In the genomic region with DNA sequence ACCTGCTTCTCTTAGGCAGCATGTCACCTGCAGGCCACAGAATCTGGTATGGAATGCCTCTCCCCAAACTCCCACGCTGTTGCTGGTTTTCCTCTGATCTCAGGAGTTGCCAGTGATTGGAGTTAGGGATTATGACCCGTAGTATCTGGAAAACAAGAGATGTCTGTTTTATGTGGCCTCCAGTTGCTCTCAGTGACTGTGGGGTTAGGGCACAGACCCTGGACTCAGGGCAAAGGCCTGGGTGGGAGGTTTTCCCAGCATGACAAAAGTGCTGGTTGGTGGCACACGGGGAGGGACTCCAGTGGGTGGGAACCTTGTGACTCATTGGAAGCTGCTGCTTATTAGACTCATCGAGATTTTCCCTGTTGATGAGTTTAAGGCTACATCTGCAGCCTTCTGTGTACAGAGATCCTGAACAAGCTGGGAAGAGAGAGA, we compare ENCODE assay signal across 27 cellular contexts. TPM values are rescaled to one million over a fixed set of nuclear protein-coding genes. Genes with fewer than 3 reads are reported as not detected.
A peak's percentile ranks its signal among the peaks of the same experiment; 100 is the strongest.
DNase-seq lines count a peak whose midpoint lies in the region; ATAC-seq and TF ChIP-seq lines count a peak whose summit lies in the region.
"Had no signal": no experiment of that assay in that cellular context is flagged by ENCODE, and none has a peak within 500 bp of the region (broad histone marks: within the 10 kb centered on the region; RNA-seq: fewer than 3 reads in every experiment).

A gene with protein sequence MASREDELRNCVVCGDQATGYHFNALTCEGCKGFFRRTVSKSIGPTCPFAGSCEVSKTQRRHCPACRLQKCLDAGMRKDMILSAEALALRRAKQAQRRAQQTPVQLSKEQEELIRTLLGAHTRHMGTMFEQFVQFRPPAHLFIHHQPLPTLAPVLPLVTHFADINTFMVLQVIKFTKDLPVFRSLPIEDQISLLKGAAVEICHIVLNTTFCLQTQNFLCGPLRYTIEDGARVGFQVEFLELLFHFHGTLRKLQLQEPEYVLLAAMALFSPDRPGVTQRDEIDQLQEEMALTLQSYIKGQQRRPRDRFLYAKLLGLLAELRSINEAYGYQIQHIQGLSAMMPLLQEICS (minus strand): TSS at position 165 of the 435 bp plus-strand sequence. CDS start 1,638 bp downstream, outside the sequence.

- DNase-seq in ELR (ENCODE audit: low read depth) (peak; percentile 46), RWPE2 (ENCODE audit: low spot score) (no peak), fibroblast of mammary gland (ENCODE audit: low read depth) (peak; percentile 32), osteoblast (ENCODE audit: insufficient read length, low spot score, missing footprints) (peak; percentile 86), SW 1271 (lab: John Stamatoyannopoulos, UW) (no peak), lower leg skin (ENCODE audit: low spot score in 2 of 2) (no peak), cerebellar cortex (ENCODE audit: low spot score) (no peak)
- DNase-seq in naive thymus-derived CD8-positive, alpha-beta T cell: no peak
- DNase-seq: ACHN; activated naive CD4-positive, alpha-beta T cell; activated T-cell treated with anti-CD3 and anti-CD28 coated beads, Interleukin-2, amount 50 U/mL, for 4 hours; C1 segment of cervical spinal cord; effector memory CD8-positive, alpha-beta T cell; esophagus squamous epithelium; HFFc6; kidney; MM.1S; NCI-H1417 treated with DMSO at 0.1 percent for 48 hours; NCI-H82; OCI-M1; SJCRH30; stimulated activated CD4-positive, alpha-beta T cell treated with anti-CD3 and anti-CD28 coated beads, Interleukin-2, amount 100 ng/mL, for 24 hours; substantia nigra; T-helper 1 cell had no signal

- POLR2A ChIA-PET in naive thymus-derived CD8-positive, alpha-beta T cell (lab: Charles Lee): no interaction called here

- H3K9me3 Mint-ChIP-seq in naive thymus-derived CD8-positive, alpha-beta T cell: no peaks in the 10 kb centered on the region
- H3K9me3 Mint-ChIP-seq: activated T-cell treated with anti-CD3 and anti-CD28 coated beads, Interleukin-2, amount 50 U/mL, for 4 hours; brain; effector memory CD8-positive, alpha-beta T cell; HFFc6 had no signal

- H3K4me1 ChIP-seq in RWPE2 (ENCODE audit: insufficient read depth, poor library complexity, severe bottlenecking) (no peaks in the 10 kb centered on the region), osteoblast (ENCODE audit: insufficient read depth, low read length) (no peaks in the 10 kb centered on the region)
- H3K4me1 ChIP-seq: esophagus squamous epithelium, SJCRH30 had no signal

- H3K27me3 Mint-ChIP-seq in naive thymus-derived CD8-positive, alpha-beta T cell: peaks cover 2 to 9% (median 7%) of the 10 kb centered on the region in 5 donors

- no peaks in the 10 kb centered on the region for H4K20me1 ChIP-seq in osteoblast (ENCODE audit: insufficient read depth, low read length)

- peak; percentile 14; the same call in 1 of the 3 replicates for ATAC-seq in RWPE2 (ENCODE audit: low read depth)
- no peak for ATAC-seq in naive thymus-derived CD8-positive, alpha-beta T cell
- ATAC-seq: activated T-cell treated with anti-CD3 and anti-CD28 coated beads, Interleukin-2, amount 50 U/mL, for 4 hours; effector memory CD8-positive, alpha-beta T cell had no signal

- no peaks in the 10 kb centered on the region for H3K36me3 Mint-ChIP-seq in naive thymus-derived CD8-positive, alpha-beta T cell
- H3K36me3 Mint-ChIP-seq: brain had no signal

- no peaks in the 10 kb centered on the region for H3K79me2 ChIP-seq in osteoblast (ENCODE audit: insufficient read depth, low read length)

- H3K9me3 ChIP-seq in RWPE2 (ENCODE audit: severe bottlenecking) (no peaks in the 10 kb centered on the region), osteoblast (ENCODE audit: low read depth, low read length) (no peaks in the 10 kb centered on the region)
- H3K9me3 ChIP-seq: esophagus squamous epithelium, SJCRH30 had no signal

- WGBS in lower leg skin, 2 donors: 52 to 55% methylated on average over 4 of the region's 4 CpGs

- H3K27ac ChIP-seq in RWPE2 (ENCODE audit: poor library complexity, severe bottlenecking): no peak within 1 kb of the TSS
- no peak within 1 kb of the TSS for H3K27ac ChIP-seq in osteoblast (ENCODE audit: low read depth, low read length)
- H3K27ac ChIP-seq: esophagus squamous epithelium, SJCRH30, skin epidermis had no signal

- H3K4me2 ChIP-seq in osteoblast (ENCODE audit: insufficient read depth, low read length): no peak within 1 kb of the TSS

- no peak for TF ChIP-seq POLR2A in lower leg skin (IDR thresholded peaks at IDR 0.05)

- TF ChIP-seq CTCF in RWPE2 (IDR thresholded peaks at IDR 0.05; ENCODE audit: poor library complexity, severe bottlenecking): no peak
- TF ChIP-seq CTCF in fibroblast of mammary gland (conservative IDR thresholded peaks at IDR 0.05; ENCODE audit: control insufficient read depth, insufficient read depth, low read depth, low read length): no peak
- TF ChIP-seq CTCF in osteoblast (IDR thresholded peaks at IDR 0.05; ENCODE audit: extremely low read depth, low read depth, low read length): no peak
- TF ChIP-seq CTCF in lower leg skin (IDR thresholded peaks at IDR 0.05): no peak

- intact Hi-C loops in lower leg skin (cut with DNase I; ENCODE audit: low total_unique reads): no loop called here

- H3K27me3 ChIP-seq in RWPE2 (ENCODE audit: insufficient read depth, poor library complexity, severe bottlenecking): no peaks in the 10 kb centered on the region
- H3K27me3 ChIP-seq in osteoblast (ENCODE audit: insufficient read depth, low read length): peaks cover 3% of the 10 kb centered on the region
- H3K27me3 ChIP-seq: esophagus squamous epithelium, SJCRH30 had no signal

- H3K27ac Mint-ChIP-seq in naive thymus-derived CD8-positive, alpha-beta T cell: peak within 1 kb of the TSS in 1 of 10 donors; percentile 78
- H3K27ac Mint-ChIP-seq: effector memory CD8-positive, alpha-beta T cell; HFFc6 had no signal

- H3K4me3 Mint-ChIP-seq in naive thymus-derived CD8-positive, alpha-beta T cell: no peak within 1 kb of the TSS
- H3K4me3 Mint-ChIP-seq: activated T-cell treated with anti-CD3 and anti-CD28 coated beads, Interleukin-2, amount 50 U/mL, for 4 hours; brain; effector memory CD8-positive, alpha-beta T cell; HFFc6 had no signal

- no peak within 1 kb of the TSS for H3K4me3 ChIP-seq in RWPE2 (ENCODE audit: severe bottlenecking)
- no peak within 1 kb of the TSS for H3K4me3 ChIP-seq in fibroblast of mammary gland (ENCODE audit: control insufficient read depth, low read depth, low read length)
- no peak within 1 kb of the TSS for H3K4me3 ChIP-seq in osteoblast (ENCODE audit: insufficient read depth, low read length)
- no peak within 1 kb of the TSS for H3K4me3 ChIP-seq in lower leg skin (ENCODE audit: low read depth, poor library complexity, severe bottlenecking)
- H3K4me3 ChIP-seq: esophagus squamous epithelium, SJCRH30, skin epidermis had no signal

- H3K4me1 Mint-ChIP-seq in naive thymus-derived CD8-positive, alpha-beta T cell: no peaks in the 10 kb centered on the region
- H3K4me1 Mint-ChIP-seq: brain had no signal

- peak within 1 kb of the TSS; percentile 25 for H2AFZ ChIP-seq in osteoblast (ENCODE audit: low read length)

- no peaks in the 10 kb centered on the region for H3K36me3 ChIP-seq in RWPE2 (ENCODE audit: low read depth)
- H3K36me3 ChIP-seq in osteoblast (ENCODE audit: insufficient read depth, low read length): no peaks in the 10 kb centered on the region
- H3K36me3 ChIP-seq: esophagus squamous epithelium, SJCRH30 had no signal

RNA-seq across cellular contexts. Expression of the gene that starts here (rescaled TPM):
- total RNA-seq in osteoblast: not detected in 2 replicates
- 1 to 10 TPM in 1 of 4 donors, not detected in 3; 2.1 TPM for total RNA-seq in lower leg skin
- total RNA-seq in naive thymus-derived CD8-positive, alpha-beta T cell: not detected
- under 1 TPM in 1 of 3 donors, not detected in 2; 0.19 TPM for polyA plus RNA-seq in naive thymus-derived CD8-positive, alpha-beta T cell
- total RNA-seq: esophagus squamous epithelium, glomerular endothelial cell, HFFc6, kidney, SJCRH30 had no signal

Comparison
In these comparisons a context has a peak if more than half of its experiments do, and no peak if none do; other contexts are left out.
1. Peak in DNase-seq in osteoblast; RNA of the gene not detected or under 1 TPM.
2. DNase-seq: peak in ELR (single experiment) and fibroblast of mammary gland (single experiment); none in RWPE2 (single experiment), SW 1271 (0 of 2), lower leg skin (0 of 2), cerebellar cortex (single experiment) and naive thymus-derived CD8-positive, alpha-beta T cell (0 of 10).